ENCODE assay signal across 8 cellular contexts in the genomic region with DNA sequence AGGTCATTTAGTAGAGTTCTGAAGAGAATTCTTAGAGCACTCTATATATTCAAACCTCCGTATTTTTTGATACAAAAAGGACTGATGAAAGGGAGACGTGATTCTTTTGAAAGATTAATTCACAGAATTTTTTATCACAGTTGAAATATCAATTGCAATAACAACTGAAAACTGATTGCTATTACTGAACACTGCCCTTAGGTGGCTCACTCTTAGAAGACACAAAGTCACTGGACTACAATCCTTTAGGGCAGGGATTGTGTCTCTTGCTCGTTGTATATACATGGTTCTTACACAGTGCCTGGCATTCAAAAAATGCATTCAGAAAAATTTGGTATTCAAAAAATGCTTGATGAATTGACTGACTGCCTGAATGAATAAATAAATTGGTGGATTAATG. TPM values are rescaled to one million over a fixed set of nuclear protein-coding genes. Genes with fewer than 3 reads are reported as not detected.
DNase-seq lines count a peak whose midpoint lies in the region; ATAC-seq, FAIRE-seq and TF ChIP-seq lines count a peak whose summit lies in the region.

No MANE protein-coding gene starts in this region.

- no peak overlapping the region for H3K4me2 ChIP-seq in SK-N-SH

- peaks cover 20% of the 10 kb centered on the region for H3K4me1 Mint-ChIP-seq in stimulated activated effector memory CD8-positive, alpha-beta T cell treated with anti-CD3 and anti-CD28 coated beads, Interleukin-12 subunit alpha, Interleukin-12 subunit beta, amount 100 ng/mL, for 72 hours

- TF ChIP-seq RAD21 in SK-N-SH (IDR thresholded peaks at IDR 0.05; ENCODE audit: low read length), result peak; percentile 56

- FAIRE-seq in GM18507 (lab: Jason Lieb, UNC), result peak; percentile 70

- H3K27ac ChIP-seq in SK-N-SH (ENCODE audit: low read depth in 2 of 2, low read length in 1 of 2), result no peak overlapping the region

- no peak overlapping the region for H3K4me3 Mint-ChIP-seq in stimulated activated effector memory CD8-positive, alpha-beta T cell treated with anti-CD3 and anti-CD28 coated beads, Interleukin-12 subunit alpha, Interleukin-12 subunit beta, amount 100 ng/mL, for 72 hours

- peak; percentile 81 for ATAC-seq in HG03432 (IDR thresholded peaks at IDR 0.05; ENCODE audit: unreplicated experiment)
- peak; percentile 52 for ATAC-seq in stimulated activated effector memory CD8-positive, alpha-beta T cell treated with anti-CD3 and anti-CD28 coated beads, Interleukin-12 subunit alpha, Interleukin-12 subunit beta, amount 100 ng/mL, for 72 hours

- H3K79me2 ChIP-seq in SK-N-SH (ENCODE audit: insufficient read depth), result no peaks in the 10 kb centered on the region

- CTCF ChIA-PET in SK-N-SH (lab: Yijun Ruan, JAX), result interaction anchor here (0.6 to 4.3 kb wide), 10 partner anchors 12 to 942 kb away, joined by 3 to 19 read pairs (median 4); a partner anchor contains a TSS

- DNase-seq in AML-193 (lab: John Stamatoyannopoulos, UW) (peak; percentile 69 to 75), GM18507 (ENCODE audit: extremely low spot score, insufficient read length, low read depth) (no peak), SK-N-SH (peak; percentile 36), fibroblast of pulmonary artery (ENCODE audit: low read depth) (peak; percentile 72), MV-4-11 (lab: John Stamatoyannopoulos, UW) (no peak)
- DNase-seq in stimulated activated effector memory CD8-positive, alpha-beta T cell treated with anti-CD3 and anti-CD28 coated beads, Interleukin-12 subunit alpha, Interleukin-12 subunit beta, amount 100 ng/mL, for 72 hours (ENCODE audit: low spot score in 2 of 2), result no peak
- no peak for DNase-seq in effector CD4-positive, alpha-beta T cell

- H3K27me3 ChIP-seq in SK-N-SH (ENCODE audit: insufficient read depth), result no peaks in the 10 kb centered on the region

- H3K4me1 ChIP-seq in SK-N-SH (ENCODE audit: control insufficient read depth in 1 of 2, insufficient read depth in 2 of 2, low read depth in 1 of 2, low read length in 1 of 2), result peaks cover 0 to 11% of the 10 kb centered on the region in 2 experiments; a peak in 3 of 4 replicates

- H3K9me3 Mint-ChIP-seq in stimulated activated effector memory CD8-positive, alpha-beta T cell treated with anti-CD3 and anti-CD28 coated beads, Interleukin-12 subunit alpha, Interleukin-12 subunit beta, amount 100 ng/mL, for 72 hours, result no peaks in the 10 kb centered on the region

- H3K36me3 Mint-ChIP-seq in stimulated activated effector memory CD8-positive, alpha-beta T cell treated with anti-CD3 and anti-CD28 coated beads, Interleukin-12 subunit alpha, Interleukin-12 subunit beta, amount 100 ng/mL, for 72 hours, result no peaks in the 10 kb centered on the region

- no peaks in the 10 kb centered on the region for H3K36me3 ChIP-seq in SK-N-SH (replicated peaks in 1 of 2; ENCODE audit: control insufficient read depth in 1 of 2, insufficient read depth in 2 of 2, low read length in 1 of 2)

- POLR2A ChIA-PET in SK-N-SH (lab: Yijun Ruan, JAX), result no interaction called here

- peaks cover 14% of the 10 kb centered on the region for H3F3A ChIP-seq in SK-N-SH (replicated peaks; ENCODE audit: insufficient read depth)

- H3K9ac ChIP-seq in SK-N-SH, result no peak overlapping the region

- TF ChIP-seq CTCF in SK-N-SH (IDR thresholded peaks at IDR 0.05), result peak; percentile 65
- peak; percentile 73 for TF ChIP-seq CTCF in fibroblast of pulmonary artery (IDR thresholded peaks at IDR 0.05; ENCODE audit: low read length, missing control alignments)

- no peaks in the 10 kb centered on the region for H3K9me2 ChIP-seq in SK-N-SH

- H2AFZ ChIP-seq in SK-N-SH (ENCODE audit: low read depth), result no peak overlapping the region

- H3K4me3 ChIP-seq in SK-N-SH (ENCODE audit: low read depth in 2 of 2, low read length in 1 of 2) (no peak overlapping the region), fibroblast of pulmonary artery (replicated peaks; ENCODE audit: low read depth, low read length) (no peak overlapping the region)

- no peaks in the 10 kb centered on the region for H4K20me1 ChIP-seq in SK-N-SH (ENCODE audit: insufficient read depth)

- WGBS in SK-N-SH (ENCODE audit: low lambda C conversion rate), result 20% methylated on average over 3 of the region's 3 CpGs

- TF ChIP-seq EP300 in SK-N-SH (IDR thresholded peaks at IDR 0.05; ENCODE audit: borderline replicate concordance in 1 of 2, low read depth in 1 of 2, low read length in 1 of 2), result no peak

- H3K27ac Mint-ChIP-seq in stimulated activated effector memory CD8-positive, alpha-beta T cell treated with anti-CD3 and anti-CD28 coated beads, Interleukin-12 subunit alpha, Interleukin-12 subunit beta, amount 100 ng/mL, for 72 hours, result no peak overlapping the region

- H3K9me3 ChIP-seq in SK-N-SH, result no peaks in the 10 kb centered on the region

TF ChIP-seq in SK-N-SH, 30 proteins besides CTCF, POLR2A, EP300 and RAD21:
- TF ChIP-seq SMC3 (IDR thresholded peaks at IDR 0.05; ENCODE audit: low read depth, low read length), result peak; percentile 36
- TF ChIP-seq, protein P1, sequence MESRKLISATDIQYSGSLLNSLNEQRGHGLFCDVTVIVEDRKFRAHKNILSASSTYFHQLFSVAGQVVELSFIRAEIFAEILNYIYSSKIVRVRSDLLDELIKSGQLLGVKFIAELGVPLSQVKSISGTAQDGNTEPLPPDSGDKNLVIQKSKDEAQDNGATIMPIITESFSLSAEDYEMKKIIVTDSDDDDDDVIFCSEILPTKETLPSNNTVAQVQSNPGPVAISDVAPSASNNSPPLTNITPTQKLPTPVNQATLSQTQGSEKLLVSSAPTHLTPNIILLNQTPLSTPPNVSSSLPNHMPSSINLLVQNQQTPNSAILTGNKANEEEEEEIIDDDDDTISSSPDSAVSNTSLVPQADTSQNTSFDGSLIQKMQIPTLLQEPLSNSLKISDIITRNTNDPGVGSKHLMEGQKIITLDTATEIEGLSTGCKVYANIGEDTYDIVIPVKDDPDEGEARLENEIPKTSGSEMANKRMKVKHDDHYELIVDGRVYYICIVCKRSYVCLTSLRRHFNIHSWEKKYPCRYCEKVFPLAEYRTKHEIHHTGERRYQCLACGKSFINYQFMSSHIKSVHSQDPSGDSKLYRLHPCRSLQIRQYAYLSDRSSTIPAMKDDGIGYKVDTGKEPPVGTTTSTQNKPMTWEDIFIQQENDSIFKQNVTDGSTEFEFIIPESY (IDR thresholded peaks at IDR 0.05; ENCODE audit: borderline replicate concordance, low read depth), result no peak

RNA-seq across cellular contexts. Expression of a gene that starts 17.1 kb away (rescaled TPM):
- polyA plus RNA-seq in SK-N-SH (2012; rRNA removed), result 0.31 and 0.51 TPM in 2 replicates
- polyA plus RNA-seq in SK-N-SH (2012; cell fraction: cytosol; rRNA removed), result 0.39 and 0.71 TPM in 2 replicates
- polyA plus RNA-seq in SK-N-SH (2012; cell fraction: nucleus; rRNA removed), result 0.29 TPM in 1 of 2 replicates, not detected in the other

Comparison
In these comparisons a context has a peak if more than half of its experiments do, and no peak if none do; other contexts are left out.
1. DNase-seq: peak in AML-193 (2 of 2), SK-N-SH (single experiment) and fibroblast of pulmonary artery (single experiment); none in GM18507 (single experiment), stimulated activated effector memory CD8-positive, alpha-beta T cell treated with anti-CD3 and anti-CD28 coated beads, Interleukin-12 subunit alpha, Interleukin-12 subunit beta, amount 100 ng/mL, for 72 hours (0 of 2), effector CD4-positive, alpha-beta T cell (single experiment) and MV-4-11 (single experiment).